1 cellular context compared by ENCODE assay signal in the genomic region with DNA sequence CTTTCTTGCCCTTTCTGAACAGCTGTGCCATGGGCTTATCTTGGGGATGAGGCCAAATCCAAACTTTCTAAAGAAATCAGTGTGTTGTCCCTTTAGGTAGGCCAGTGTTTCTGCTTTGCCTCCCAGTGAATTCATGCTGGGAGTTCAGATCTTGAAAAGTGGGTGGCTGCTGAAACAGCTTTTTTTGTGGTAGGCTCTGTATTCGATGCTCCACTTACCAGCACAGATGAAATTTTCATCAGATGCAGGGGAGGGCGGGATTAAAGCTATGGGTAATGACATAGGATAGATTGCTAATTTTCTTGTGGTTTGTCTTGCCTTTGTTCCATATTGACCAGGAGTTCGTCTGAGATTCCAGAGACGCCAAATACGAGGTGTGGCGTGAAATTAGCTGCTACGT.
TF ChIP-seq lines count a peak whose summit lies in the region.

No MANE protein-coding gene starts in this region.

TF ChIP-seq in HepG2, 621 proteins besides CTCF, POLR2A, EP300 and RAD21:
- TF ChIP-seq ZNF709 (CRISPR knock-in tag; IDR thresholded peaks at IDR 0.05) = no peak
- no peak for TF ChIP-seq ZNF383 (CRISPR knock-in tag; IDR thresholded peaks at IDR 0.05; ENCODE audit: borderline replicate concordance)
- TF ChIP-seq ZNF232 (CRISPR knock-in tag; IDR thresholded peaks at IDR 0.05; ENCODE audit: borderline replicate concordance) = no peak
- TF ChIP-seq THAP7 (CRISPR knock-in tag; IDR thresholded peaks at IDR 0.05) = no peak
- TF ChIP-seq REXO4 (CRISPR knock-in tag; IDR thresholded peaks at IDR 0.05; ENCODE audit: borderline replicate concordance) = no peak
- TF ChIP-seq SNAPC5 (CRISPR knock-in tag; IDR thresholded peaks at IDR 0.05; ENCODE audit: borderline replicate concordance) = no peak
- TF ChIP-seq DZIP1 (CRISPR knock-in tag; IDR thresholded peaks at IDR 0.05) = no peak
- TF ChIP-seq DPF2 (CRISPR knock-in tag; IDR thresholded peaks at IDR 0.05; ENCODE audit: borderline replicate concordance, low read depth) = no peak
- TF ChIP-seq MIER2 (CRISPR knock-in tag; IDR thresholded peaks at IDR 0.05) = no peak
